25 cellular contexts compared by ENCODE assay signal in genomic region chr18:22613058-22613690, GRCh38.
DNase-seq lines count a peak whose midpoint lies in the region; ATAC-seq, FAIRE-seq and TF ChIP-seq lines count a peak whose summit lies in the region.
"Had no signal": no experiment of that assay in that cellular context is flagged by ENCODE, and none has a peak within 500 bp of the region (broad histone marks: within the 10 kb centered on the region; RNA-seq: fewer than 3 reads in every experiment).

No MANE protein-coding gene starts in this region.

- FAIRE-seq in bronchial epithelial cell (lab: Jason Lieb, UNC) (no peak), HepG2 (lab: Jason Lieb, UNC) (no peak)
- FAIRE-seq: GM12892, TTC549 had no signal

- TF ChIP-seq EP300 in HepG2 (IDR thresholded peaks at IDR 0.05; ENCODE audit: low read depth in 2 of 2, low read length in 2 of 2) (no peak), HepG2 (CRISPR knock-in tag; IDR thresholded peaks at IDR 0.05; ENCODE audit: borderline replicate concordance) (no peak), stomach (IDR thresholded peaks at IDR 0.05) (no peak)

- H3K36me3 ChIP-seq in bronchial epithelial cell (ENCODE audit: control insufficient read depth, insufficient read depth, low read length), result no peaks in the 10 kb centered on the region
- H3K36me3 ChIP-seq in HepG2 (replicated peaks in 1 of 2; ENCODE audit: control insufficient read depth in 1 of 2, insufficient read depth in 2 of 2, low read length in 2 of 2), result no peaks in the 10 kb centered on the region
- no peaks in the 10 kb centered on the region for H3K36me3 ChIP-seq in stomach
- H3K36me3 ChIP-seq: cardiac muscle cell had no signal

- TF ChIP-seq RAD21 in HepG2 (CRISPR knock-in tag; IDR thresholded peaks at IDR 0.05), result no peak

- no peak overlapping the region for H3K9ac ChIP-seq in HepG2 (ENCODE audit: insufficient read depth, low read depth, low read length)
- H3K9ac ChIP-seq: GM23248 had no signal

- H3K9me3 ChIP-seq in HepG2 (ENCODE audit: low read length) (no peaks in the 10 kb centered on the region), stomach (no peaks in the 10 kb centered on the region)

- 20% methylated on average over 18 of the region's 18 CpGs for WGBS in HepG2 (ENCODE audit: low lambda C conversion rate)
- WGBS in stomach, 5 donors, result 31 to 57% (median 40%) methylated on average over 18 of the region's 18 CpGs

- H2AFZ ChIP-seq in HepG2 (ENCODE audit: low read length), result no peak overlapping the region
- H2AFZ ChIP-seq: GM23248 had no signal

- TF ChIP-seq POLR2A in HepG2 (IDR thresholded peaks at IDR 0.05; ENCODE audit: insufficient read depth in 1 of 2, low read depth in 2 of 2, low read length in 2 of 2) (no peak), stomach (IDR thresholded peaks at IDR 0.05) (no peak)

- peak overlapping the region; percentile 8 for H3K4me3 ChIP-seq in bronchial epithelial cell (ENCODE audit: low read depth, low read length)
- H3K4me3 ChIP-seq in HepG2 (replicated peaks in 1 of 3; ENCODE audit: insufficient read depth in 1 of 3, low read depth in 2 of 3, low read length in 3 of 3), result no peak overlapping the region
- H3K4me3 ChIP-seq in stomach, result no peak overlapping the region
- H3K4me3 ChIP-seq: cardiac muscle cell, dorsolateral prefrontal cortex, GM23248 had no signal

- no peak overlapping the region for H3K4me2 ChIP-seq in HepG2 (ENCODE audit: low read depth, low read length)

- ATAC-seq in HepG2 (no peak; the same call in 2 of the 3 replicates), GM21381 (IDR thresholded peaks at IDR 0.05; ENCODE audit: unreplicated experiment) (no peak)
- ATAC-seq: activated T-cell treated with anti-CD3 and anti-CD28 coated beads, Interleukin-2, amount 50 U/mL, for 72 hours; PC-3 had no signal

- in situ Hi-C loops in HepG2 (cut with HindIII; ENCODE audit: extremely low pct_ligation_motif_present, low pct_unique_long_range_greater_than_20kb), result no loop called here

- DNase-seq in DMS153 (lab: John Stamatoyannopoulos, UW) (peak; percentile 33), DMS153 treated with DMSO at 0.1 percent for 48 hours (lab: John Stamatoyannopoulos, UW; ENCODE audit: unreplicated experiment) (no peak), bronchial epithelial cell (ENCODE audit: low read depth) (no peak), HepG2 (ENCODE audit: low spot score) (no peak), stomach (peak; percentile 70), NOMO-1 treated with DMSO at 0.1 percent for 48 hours (lab: John Stamatoyannopoulos, UW; ENCODE audit: unreplicated experiment) (no peak), C1 segment of cervical spinal cord (lab: John Stamatoyannopoulos, UW) (no peak)
- DNase-seq: activated naive CD4-positive, alpha-beta T cell treated with anti-CD3 and anti-CD28 coated beads for 36 hours; activated T-cell treated with anti-CD3 and anti-CD28 coated beads, Interleukin-2, amount 50 U/mL, for 72 hours; amniotic stem cell; CD8-positive, alpha-beta memory T cell; dorsolateral prefrontal cortex; foreskin melanocyte; hippocampal formation; islet precursor cell; Karpas-422; NCI-H2029; PC-3; substantia nigra had no signal

- no peaks in the 10 kb centered on the region for H3K79me2 ChIP-seq in HepG2 (ENCODE audit: insufficient read depth, low read length)

- no peaks in the 10 kb centered on the region for H3K27me3 ChIP-seq in bronchial epithelial cell (ENCODE audit: control insufficient read depth, insufficient read depth, low read length)
- peaks cover 0 to 2% of the 10 kb centered on the region in 2 experiments; a peak in 2 of 5 replicates for H3K27me3 ChIP-seq in HepG2 (ENCODE audit: control insufficient read depth in 1 of 2, insufficient read depth in 2 of 2, low read length in 2 of 2)
- H3K27me3 ChIP-seq in stomach, result no peaks in the 10 kb centered on the region
- H3K27me3 ChIP-seq: cardiac muscle cell had no signal

- BruUV-seq in HepG2 (replicated peaks; lab: Mats Ljungman, UMichigan), result no TSS peak

- no peak for TF ChIP-seq CTCF in bronchial epithelial cell (IDR thresholded peaks at IDR 0.05; ENCODE audit: insufficient read depth, low read length, severe bottlenecking)
- no peak for TF ChIP-seq CTCF in HepG2 (CRISPR knock-in tag; IDR thresholded peaks at IDR 0.05)
- no peak for TF ChIP-seq CTCF in stomach (IDR thresholded peaks at IDR 0.05)

- H3K4me1 ChIP-seq in HepG2 (ENCODE audit: insufficient read depth, low read length) (peaks cover 9% of the 10 kb centered on the region), stomach (peaks cover 0 to 24% (median 13%) of the 10 kb centered on the region in 4 donors)

- POLR2A ChIA-PET in HepG2 (lab: Yijun Ruan, JAX), result no interaction called here

- intact Hi-C loops in HepG2 (cut with micrococcal nuclease; ENCODE audit: unreplicated experiment), result no loop called here
- intact Hi-C loops in stomach (cut with DNase I; ENCODE audit: low total_unique reads), result no loop called here

- H3K27ac ChIP-seq in HepG2 (ENCODE audit: extremely low read length, insufficient read depth, low read length) (no peak overlapping the region), stomach (peak overlapping the region in 1 of 5 donors; percentile 65)
- H3K27ac ChIP-seq: 22Rv1, dorsolateral prefrontal cortex, GM23248 had no signal

- no peaks in the 10 kb centered on the region for H4K20me1 ChIP-seq in HepG2 (ENCODE audit: insufficient read depth, low read length)

- CTCF ChIA-PET in HepG2 (lab: Yijun Ruan, JAX; ENCODE audit: low intra/inter-chr PET ratio, low total read pairs), result no interaction called here

TF ChIP-seq in HepG2, 621 proteins besides CTCF, POLR2A, EP300 and RAD21:
- TF ChIP-seq MIXL1 (CRISPR knock-in tag; IDR thresholded peaks at IDR 0.05) (no peak), CCAR2 (optimal IDR thresholded peaks at IDR 0.05; ENCODE audit: low read depth, low read length) (no peak), ZNF225 (CRISPR knock-in tag; IDR thresholded peaks at IDR 0.05) (no peak), FOXA1 (IDR thresholded peaks at IDR 0.05) (no peak), FOXA1 (CRISPR knock-in tag; IDR thresholded peaks at IDR 0.05) (0 out of 2 replicates have a peak, but pooled peaks have one; percentile 11), RCOR2 (CRISPR knock-in tag; IDR thresholded peaks at IDR 0.05) (no peak), NR2F6 (IDR thresholded peaks at IDR 0.05) (no peak), NR2F6 (CRISPR knock-in tag; IDR thresholded peaks at IDR 0.05) (no peak)
- TF ChIP-seq, protein P1, sequence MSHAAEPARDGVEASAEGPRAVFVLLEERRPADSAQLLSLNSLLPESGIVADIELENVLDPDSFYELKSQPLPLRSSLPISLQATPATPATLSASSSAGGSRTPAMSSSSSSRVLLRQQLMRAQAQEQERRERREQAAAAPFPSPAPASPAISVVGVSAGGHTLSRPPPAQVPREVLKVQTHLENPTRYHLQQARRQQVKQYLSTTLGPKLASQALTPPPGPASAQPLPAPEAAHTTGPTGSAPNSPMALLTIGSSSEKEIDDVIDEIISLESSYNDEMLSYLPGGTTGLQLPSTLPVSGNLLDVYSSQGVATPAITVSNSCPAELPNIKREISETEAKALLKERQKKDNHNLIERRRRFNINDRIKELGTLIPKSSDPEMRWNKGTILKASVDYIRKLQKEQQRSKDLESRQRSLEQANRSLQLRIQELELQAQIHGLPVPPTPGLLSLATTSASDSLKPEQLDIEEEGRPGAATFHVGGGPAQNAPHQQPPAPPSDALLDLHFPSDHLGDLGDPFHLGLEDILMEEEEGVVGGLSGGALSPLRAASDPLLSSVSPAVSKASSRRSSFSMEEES (CRISPR knock-in tag; IDR thresholded peaks at IDR 0.05), result no peak

Comparison
In these comparisons a context has a peak if more than half of its experiments do, and no peak if none do; other contexts are left out.
1. DNase-seq: peak in DMS153 (single experiment) and stomach (single experiment); none in DMS153 treated with DMSO at 0.1 percent for 48 hours (single experiment), bronchial epithelial cell (single experiment), HepG2 (single experiment), NOMO-1 treated with DMSO at 0.1 percent for 48 hours (single experiment) and C1 segment of cervical spinal cord (0 of 14).